14 cellular contexts compared by ENCODE assay signal in the genomic region with DNA sequence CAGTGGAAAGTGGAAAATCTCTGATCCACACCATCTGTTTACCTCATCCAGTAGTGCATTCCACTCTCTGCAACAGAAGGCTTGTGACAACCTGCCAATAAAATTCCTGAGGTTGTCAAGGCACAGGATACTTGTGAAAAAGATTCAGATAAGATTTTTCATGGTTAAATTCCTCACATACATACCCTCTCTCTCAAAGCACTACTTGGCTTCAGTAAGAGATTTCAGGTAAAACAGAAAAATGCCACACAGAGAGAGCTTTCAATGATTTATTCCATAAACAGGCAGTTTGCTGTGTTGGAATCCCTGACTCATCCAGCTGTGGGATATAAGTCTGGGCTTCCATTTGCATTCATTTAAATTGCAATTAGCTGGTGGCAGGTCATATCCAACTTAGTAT.
DNase-seq lines count a peak whose midpoint lies in the region; ATAC-seq and TF ChIP-seq lines count a peak whose summit lies in the region.
"Had no signal": no experiment of that assay in that cellular context is flagged by ENCODE, and none has a peak within 500 bp of the region (broad histone marks: within the 10 kb centered on the region; RNA-seq: fewer than 3 reads in every experiment).

No MANE protein-coding gene starts in this region.

- ATAC-seq in GM18861 (IDR thresholded peaks at IDR 0.05; ENCODE audit: unreplicated experiment): no peak
- no peak for ATAC-seq in stimulated activated effector memory CD8-positive, alpha-beta T cell treated with anti-CD3 and anti-CD28 coated beads, Interleukin-12 subunit alpha, Interleukin-12 subunit beta, amount 100 ng/mL, for 72 hours

- H3K4me3 ChIP-seq in mesendoderm (ENCODE audit: low read length): no peak overlapping the region

- H3K79me1 ChIP-seq in mesendoderm (ENCODE audit: low read length): no peaks in the 10 kb centered on the region

- no peak overlapping the region for H3K18ac ChIP-seq in mesendoderm (ENCODE audit: low read length)

- DNase-seq in Caki2 (ENCODE audit: low read depth): peak; percentile 44
- peak; percentile 77 for DNase-seq in NCI-H226
- peak; percentile 21 for DNase-seq in dedifferentiated amniotic fluid mesenchymal stem cell (ENCODE audit: extremely low spot score)
- DNase-seq in mesendoderm: peak; percentile 69
- no peak for DNase-seq in DMS53 treated with DMSO at 0.1 percent for 48 hours (lab: John Stamatoyannopoulos, UW; ENCODE audit: unreplicated experiment)
- DNase-seq in stimulated activated effector memory CD8-positive, alpha-beta T cell treated with anti-CD3 and anti-CD28 coated beads, Interleukin-12 subunit alpha, Interleukin-12 subunit beta, amount 100 ng/mL, for 72 hours (ENCODE audit: low spot score in 2 of 2): no peak
- DNase-seq in glutamatergic neuron: no peak
- DNase-seq: activated naive CD4-positive, alpha-beta T cell treated with anti-CD3 and anti-CD28 coated beads, Interleukin-2, amount 10 ng/mL, durations not matched to agents 7 days and 5 days; GF-D8; NCI-H2171 treated with DMSO at 0.1 percent for 48 hours; stimulated activated naive B cell treated with anti-CD40 and anti-IgM and Interleukin-4, amounts not matched to agents 10 μg/mL and 1 μg/mL and 100 μg/mL, for 72 hours had no signal

- no peak overlapping the region for H3K56ac ChIP-seq in mesendoderm (ENCODE audit: low read length)

- no peaks in the 10 kb centered on the region for H3K36me3 Mint-ChIP-seq in stimulated activated effector memory CD8-positive, alpha-beta T cell treated with anti-CD3 and anti-CD28 coated beads, Interleukin-12 subunit alpha, Interleukin-12 subunit beta, amount 100 ng/mL, for 72 hours
- H3K36me3 Mint-ChIP-seq in glutamatergic neuron (ENCODE audit: unreplicated experiment): no peaks in the 10 kb centered on the region
- H3K36me3 Mint-ChIP-seq: activated naive CD4-positive, alpha-beta T cell treated with anti-CD3 and anti-CD28 coated beads, Interleukin-2, amount 10 ng/mL, durations not matched to agents 7 days and 5 days; memory B cell; stimulated activated naive B cell treated with anti-CD40 and anti-IgM and Interleukin-4, amounts not matched to agents 10 μg/mL and 1 μg/mL and 100 μg/mL, for 72 hours had no signal

- no peaks in the 10 kb centered on the region for H3K36me3 ChIP-seq in mesendoderm (ENCODE audit: control insufficient read depth, insufficient read depth, low read length)

- in situ Hi-C loops in Caki2 (cut with HindIII; ENCODE audit: low pct_unique_long_range_greater_than_20kb, low sequenced_read_pairs): no loop called here

- no peak overlapping the region for H3K4ac ChIP-seq in mesendoderm (ENCODE audit: low read depth, low read length)

- no peaks in the 10 kb centered on the region for H3K4me1 Mint-ChIP-seq in stimulated activated effector memory CD8-positive, alpha-beta T cell treated with anti-CD3 and anti-CD28 coated beads, Interleukin-12 subunit alpha, Interleukin-12 subunit beta, amount 100 ng/mL, for 72 hours
- no peaks in the 10 kb centered on the region for H3K4me1 Mint-ChIP-seq in glutamatergic neuron (ENCODE audit: low read depth, unreplicated experiment)
- H3K4me1 Mint-ChIP-seq: activated naive CD4-positive, alpha-beta T cell treated with anti-CD3 and anti-CD28 coated beads, Interleukin-2, amount 10 ng/mL, durations not matched to agents 7 days and 5 days; memory B cell; stimulated activated naive B cell treated with anti-CD40 and anti-IgM and Interleukin-4, amounts not matched to agents 10 μg/mL and 1 μg/mL and 100 μg/mL, for 72 hours had no signal

- no peak overlapping the region for H4K8ac ChIP-seq in mesendoderm (ENCODE audit: low read depth, low read length)

- no peak overlapping the region for H2BK5ac ChIP-seq in mesendoderm (ENCODE audit: low read length)

- no peaks in the 10 kb centered on the region for H3K27me3 Mint-ChIP-seq in glutamatergic neuron (ENCODE audit: unreplicated experiment)
- H3K27me3 Mint-ChIP-seq: activated naive CD4-positive, alpha-beta T cell treated with anti-CD3 and anti-CD28 coated beads, Interleukin-2, amount 10 ng/mL, durations not matched to agents 7 days and 5 days had no signal

- H3K4me3 Mint-ChIP-seq in stimulated activated effector memory CD8-positive, alpha-beta T cell treated with anti-CD3 and anti-CD28 coated beads, Interleukin-12 subunit alpha, Interleukin-12 subunit beta, amount 100 ng/mL, for 72 hours: no peak overlapping the region
- H3K4me3 Mint-ChIP-seq in glutamatergic neuron (ENCODE audit: unreplicated experiment): no peak overlapping the region
- H3K4me3 Mint-ChIP-seq: activated naive CD4-positive, alpha-beta T cell treated with anti-CD3 and anti-CD28 coated beads, Interleukin-2, amount 10 ng/mL, durations not matched to agents 7 days and 5 days; memory B cell; stimulated activated naive B cell treated with anti-CD40 and anti-IgM and Interleukin-4, amounts not matched to agents 10 μg/mL and 1 μg/mL and 100 μg/mL, for 72 hours had no signal

- no peak overlapping the region for H3K9ac ChIP-seq in mesendoderm (ENCODE audit: low read length)

- no peak overlapping the region for H4K5ac ChIP-seq in mesendoderm (ENCODE audit: low read length)

- H3K79me2 ChIP-seq in mesendoderm (ENCODE audit: control insufficient read depth, insufficient read depth, low read length): no peaks in the 10 kb centered on the region

- H2BK15ac ChIP-seq in mesendoderm (replicated peaks; ENCODE audit: low read depth): no peak overlapping the region

- no peak overlapping the region for H2AK5ac ChIP-seq in mesendoderm (ENCODE audit: low read length)

- H3K23ac ChIP-seq in mesendoderm (ENCODE audit: low read length): no peak overlapping the region

- no peaks in the 10 kb centered on the region for H3K4me1 ChIP-seq in mesendoderm (ENCODE audit: control insufficient read depth, low read depth, low read length)

- H3K27ac ChIP-seq in mesendoderm (ENCODE audit: low read depth, low read length): no peak overlapping the region
- H3K27ac ChIP-seq: C4-2B had no signal

- no peak overlapping the region for H3K4me2 ChIP-seq in mesendoderm (ENCODE audit: low read length)

- H3K27me3 ChIP-seq in mesendoderm (ENCODE audit: insufficient read depth, low read length, poor library complexity): no peaks in the 10 kb centered on the region

- H3K9me3 Mint-ChIP-seq in stimulated activated effector memory CD8-positive, alpha-beta T cell treated with anti-CD3 and anti-CD28 coated beads, Interleukin-12 subunit alpha, Interleukin-12 subunit beta, amount 100 ng/mL, for 72 hours: peaks cover 2% of the 10 kb centered on the region
- no peaks in the 10 kb centered on the region for H3K9me3 Mint-ChIP-seq in glutamatergic neuron (ENCODE audit: unreplicated experiment)
- H3K9me3 Mint-ChIP-seq: activated naive CD4-positive, alpha-beta T cell treated with anti-CD3 and anti-CD28 coated beads, Interleukin-2, amount 10 ng/mL, durations not matched to agents 7 days and 5 days had no signal

- TF ChIP-seq CTCF in glutamatergic neuron (IDR thresholded peaks at IDR 0.05; ENCODE audit: partially characterized antibody, unreplicated experiment): no peak

- H2BK120ac ChIP-seq in mesendoderm (ENCODE audit: low read depth, low read length): no peak overlapping the region

- no peak overlapping the region for H3K27ac Mint-ChIP-seq in stimulated activated effector memory CD8-positive, alpha-beta T cell treated with anti-CD3 and anti-CD28 coated beads, Interleukin-12 subunit alpha, Interleukin-12 subunit beta, amount 100 ng/mL, for 72 hours
- no peak overlapping the region for H3K27ac Mint-ChIP-seq in glutamatergic neuron (ENCODE audit: unreplicated experiment)
- H3K27ac Mint-ChIP-seq: activated naive CD4-positive, alpha-beta T cell treated with anti-CD3 and anti-CD28 coated beads, Interleukin-2, amount 10 ng/mL, durations not matched to agents 7 days and 5 days; memory B cell; stimulated activated naive B cell treated with anti-CD40 and anti-IgM and Interleukin-4, amounts not matched to agents 10 μg/mL and 1 μg/mL and 100 μg/mL, for 72 hours had no signal

Comparison
In these comparisons a context has a peak if more than half of its experiments do, and no peak if none do; other contexts are left out.
1. DNase-seq: peak in Caki2 (single experiment), NCI-H226 (single experiment), dedifferentiated amniotic fluid mesenchymal stem cell (single experiment) and mesendoderm (single experiment); none in DMS53 treated with DMSO at 0.1 percent for 48 hours (single experiment), stimulated activated effector memory CD8-positive, alpha-beta T cell treated with anti-CD3 and anti-CD28 coated beads, Interleukin-12 subunit alpha, Interleukin-12 subunit beta, amount 100 ng/mL, for 72 hours (0 of 2) and glutamatergic neuron (single experiment).